ENCODE assay signal across 9 cellular contexts in genomic region chr17:28282596-28282995, GRCh38. TPM values are rescaled to one million over a fixed set of nuclear protein-coding genes. Genes with fewer than 3 reads are reported as not detected.
DNase-seq lines count a peak whose midpoint lies in the region; ATAC-seq and TF ChIP-seq lines count a peak whose summit lies in the region.
"Had no signal": no experiment of that assay in that cellular context is flagged by ENCODE, and none has a peak within 500 bp of the region (broad histone marks: within the 10 kb centered on the region; RNA-seq: fewer than 3 reads in every experiment).

No MANE protein-coding gene starts in this region.

- no peaks in the 10 kb centered on the region for H4K20me1 ChIP-seq in PC-9 (ENCODE audit: insufficient read depth)

- peak; percentile 5 for DNase-seq in NCI-H1436 (lab: John Stamatoyannopoulos, UW)
- no peak for DNase-seq in NCI-H1436 treated with DMSO at 0.1 percent for 48 hours (lab: John Stamatoyannopoulos, UW)
- peak; percentile 25 to 47 for DNase-seq in PC-9
- peak; percentile 42 for DNase-seq in epithelial cell of proximal tubule (ENCODE audit: low read depth)
- peak; percentile 67 for DNase-seq in stromal cell of bone marrow (ENCODE audit: low read depth)
- DNase-seq in activated CD8-positive, alpha-beta memory T cell treated with anti-CD3 and anti-CD28 coated beads, Interleukin-2, amount 50 U/mL, for 4 hours: no peak
- DNase-seq in vagina (ENCODE audit: extremely low spot score in 2 of 2): no peak

- H3K79me2 ChIP-seq in PC-9 (ENCODE audit: low read depth): no peaks in the 10 kb centered on the region

- no peak for TF ChIP-seq CTCF in PC-9 (conservative IDR thresholded peaks at IDR 0.05)
- TF ChIP-seq CTCF in epithelial cell of proximal tubule (conservative IDR thresholded peaks at IDR 0.05; ENCODE audit: low read depth, low read length): no peak
- no peak for TF ChIP-seq CTCF in vagina (IDR thresholded peaks at IDR 0.05)

- no peaks in the 10 kb centered on the region for H3K36me3 ChIP-seq in PC-9 (ENCODE audit: low read depth)
- no peaks in the 10 kb centered on the region for H3K36me3 ChIP-seq in vagina
- H3K36me3 ChIP-seq: neutrophil had no signal

- no TSS peak for BruUV-seq in PC-9 (replicated peaks; lab: Mats Ljungman, UMichigan)

- POLR2A ChIA-PET in PC-9 (lab: Charles Lee; ENCODE audit: unreplicated experiment): no interaction called here

- H3K4me2 ChIP-seq in PC-9: no peak overlapping the region

- CTCF ChIA-PET in PC-9 (lab: Charles Lee): interaction anchor here (0.6 kb wide), 1 partner anchor 134 kb away, joined by 4 read pairs; no protein-coding TSS in a partner anchor

- no peaks in the 10 kb centered on the region for H3K9me2 ChIP-seq in PC-9 (ENCODE audit: insufficient read depth)

- H3K27ac ChIP-seq in PC-9: no peak overlapping the region
- no peak overlapping the region for H3K27ac ChIP-seq in vagina
- H3K27ac ChIP-seq: neutrophil had no signal

- H3K4me3 ChIP-seq in PC-9 (no peak overlapping the region), epithelial cell of proximal tubule (ENCODE audit: low read depth, low read length) (no peak overlapping the region), vagina (no peak overlapping the region)

- peaks cover 11% of the 10 kb centered on the region; the same call in 1 of the 2 replicates for H3F3A ChIP-seq in PC-9 (ENCODE audit: insufficient read depth, low read depth)

- no peaks in the 10 kb centered on the region for H3K9me3 ChIP-seq in PC-9 (ENCODE audit: insufficient read depth, low read depth)
- no peaks in the 10 kb centered on the region for H3K9me3 ChIP-seq in vagina
- H3K9me3 ChIP-seq: neutrophil had no signal

- ATAC-seq in HG03432 (IDR thresholded peaks at IDR 0.05; ENCODE audit: unreplicated experiment): no peak

- H3K27me3 ChIP-seq in PC-9 (ENCODE audit: insufficient read depth, low read depth) (no peaks in the 10 kb centered on the region), vagina (no peaks in the 10 kb centered on the region)

- no peak overlapping the region for H2AFZ ChIP-seq in PC-9

- H3K4me1 ChIP-seq in PC-9 (replicated peaks; ENCODE audit: insufficient read depth) (peaks cover 30% of the 10 kb centered on the region), vagina (no peaks in the 10 kb centered on the region)

- intact Hi-C loops in PC-9 (cut with micrococcal nuclease; ENCODE audit: unreplicated experiment) (loop anchor here (5.0 kb wide), 1 partner anchor 35 kb away; the partner anchor contains the start of gene TMEM97), vagina (cut with DNase I) (no loop called here)

- TF ChIP-seq POLR2A in vagina (IDR thresholded peaks at IDR 0.05): no peak

RNA-seq across cellular contexts. Expression of gene TMEM97, which starts 36.4 kb away (rescaled TPM):
- total RNA-seq in PC-9 (2021) (28.8 and 46.4 TPM in 2 replicates), epithelial cell of proximal tubule (28.5 and 69.8 TPM in 2 replicates), vagina (2.5 TPM)

RNA-seq across cellular contexts. Expression of gene IFT20, which starts 52.7 kb away (rescaled TPM):
- 35.3 and 42.3 TPM in 2 replicates for total RNA-seq in PC-9 (2021)
- 30.2 and 32.9 TPM in 2 replicates for total RNA-seq in epithelial cell of proximal tubule
- total RNA-seq in vagina: 42.5 TPM

RNA-seq across cellular contexts. Expression of gene TNFAIP1, which starts 53.0 kb away (rescaled TPM):
- total RNA-seq in PC-9 (2021) (46.8 and 48.8 TPM in 2 replicates), epithelial cell of proximal tubule (69.3 and 72.4 TPM in 2 replicates), vagina (27.3 TPM)

Comparison
In these comparisons a context has a peak if more than half of its experiments do, and no peak if none do; other contexts are left out.
1. DNase-seq: peak in NCI-H1436 (single experiment), PC-9 (2 of 2), epithelial cell of proximal tubule (single experiment) and stromal cell of bone marrow (single experiment); none in NCI-H1436 treated with DMSO at 0.1 percent for 48 hours (single experiment), activated CD8-positive, alpha-beta memory T cell treated with anti-CD3 and anti-CD28 coated beads, Interleukin-2, amount 50 U/mL, for 4 hours (single experiment) and vagina (0 of 2).